Comparison of ENCODE assay signal across 8 cellular contexts in the genomic region with DNA sequence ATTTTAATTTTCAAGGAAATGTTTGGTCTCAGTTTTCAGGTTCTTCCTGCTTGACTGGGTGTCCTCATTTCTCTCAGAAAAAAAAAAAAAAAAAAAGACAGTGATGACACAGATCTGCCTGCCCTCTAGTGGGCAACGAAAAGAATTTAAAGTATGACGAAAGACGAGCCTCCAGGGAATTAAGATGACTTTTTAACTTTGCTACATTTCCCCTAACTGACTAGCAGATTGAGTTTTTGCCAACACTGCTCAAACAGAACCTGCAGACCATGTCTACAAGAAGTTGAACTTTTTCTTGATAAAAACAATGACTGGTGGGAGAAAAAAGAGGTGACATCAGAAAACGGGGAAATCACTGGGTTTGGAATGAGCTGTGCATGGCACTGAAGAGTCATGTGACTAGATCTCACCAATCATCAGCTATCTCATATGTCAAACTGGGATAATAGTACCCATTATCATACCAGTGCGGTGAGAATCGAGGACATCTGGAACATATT. TPM values are rescaled to one million over a fixed set of nuclear protein-coding genes. Genes with fewer than 3 reads are reported as not detected.
DNase-seq lines count a peak whose midpoint lies in the region; ATAC-seq, FAIRE-seq and TF ChIP-seq lines count a peak whose summit lies in the region.

No MANE protein-coding gene starts in this region.

- H3K4me2 ChIP-seq in A549 (peak overlapping the region; percentile 66), HCT116 (ENCODE audit: low read length) (peak overlapping the region; percentile 73)

- H2AFZ ChIP-seq in HCT116 (ENCODE audit: low read depth, low read length, poor library complexity, severe bottlenecking), result peak overlapping the region; percentile 99

- TF ChIP-seq EP300 in A549 (IDR thresholded peaks at IDR 0.05), result no peak

- H3K27me3 ChIP-seq in HCT116 (ENCODE audit: insufficient read depth, low read length) (no peaks in the 10 kb centered on the region), subcutaneous abdominal adipose tissue (ENCODE audit: control insufficient read depth in 5 of 5, insufficient read depth in 4 of 5, low read length in 5 of 5) (no peaks in the 10 kb centered on the region)

- H3K36me3 Mint-ChIP-seq in chondrocyte (ENCODE audit: low read depth), result no peaks in the 10 kb centered on the region

- H3K9ac ChIP-seq in HCT116 (ENCODE audit: low read length), result peak overlapping the region; percentile 2; the same call in 1 of the 2 replicates
- no peak overlapping the region for H3K9ac ChIP-seq in SK-N-MC (ENCODE audit: insufficient read length)
- H3K9ac ChIP-seq in subcutaneous abdominal adipose tissue (ENCODE audit: low read length in 5 of 5), result peak overlapping the region in 1 of 5 donors; percentile 41

- 22% methylated on average over 6 of the region's 6 CpGs for WGBS in A549 (ENCODE audit: missing lambda C conversion rate)

- H3K4me3 Mint-ChIP-seq in chondrocyte (ENCODE audit: unreplicated experiment), result peak overlapping the region; percentile 46

- peaks cover 31% of the 10 kb centered on the region for H3K4me1 ChIP-seq in A549
- peaks cover 0 to 19% of the 10 kb centered on the region in 2 experiments; a peak in 2 of 4 replicates for H3K4me1 ChIP-seq in HCT116 (ENCODE audit: control insufficient read depth in 1 of 2, insufficient read depth in 2 of 2, low read length in 2 of 2)
- peaks cover 4 to 23% (median 15%) of the 10 kb centered on the region in 5 donors for H3K4me1 ChIP-seq in subcutaneous abdominal adipose tissue (ENCODE audit: control insufficient read depth in 5 of 5, insufficient read depth in 5 of 5, low read length in 5 of 5)

- H3K36me3 ChIP-seq in HCT116 (ENCODE audit: control insufficient read depth in 1 of 2, insufficient read depth in 2 of 2, low read length in 2 of 2), result no peaks in the 10 kb centered on the region
- no peaks in the 10 kb centered on the region for H3K36me3 ChIP-seq in SK-N-MC (ENCODE audit: insufficient read depth, low read length)
- no peaks in the 10 kb centered on the region for H3K36me3 ChIP-seq in subcutaneous abdominal adipose tissue (ENCODE audit: control insufficient read depth in 5 of 5, insufficient read depth in 5 of 5, low read length in 5 of 5)

- POLR2A ChIA-PET in A549 (lab: Yijun Ruan, JAX), result interaction anchor here (0.6 to 1.8 kb wide), 5 partner anchors 11 to 197 kb away, joined by 3 to 8 read pairs (median 7); a partner anchor contains a TSS
- POLR2A ChIA-PET in HCT116 (lab: Charles Lee), result interaction anchor here (0.5 to 0.8 kb wide), 3 partner anchors 41 to 401 kb away, joined by 3 read pairs; a partner anchor contains a TSS

- peak; percentile 84 to 92 for TF ChIP-seq RAD21 in A549 (conservative IDR thresholded peaks at IDR 0.05 in 1 of 2, IDR thresholded peaks at IDR 0.05 in 1 of 2)
- TF ChIP-seq RAD21 in HCT116 (IDR thresholded peaks at IDR 0.05; ENCODE audit: low read depth), result peak; percentile 86

- H3K9me3 Mint-ChIP-seq in chondrocyte (ENCODE audit: low read depth), result no peaks in the 10 kb centered on the region

- H3K27me3 Mint-ChIP-seq in chondrocyte (ENCODE audit: low read depth), result no peaks in the 10 kb centered on the region

- intact Hi-C loops in HCT116 (cut with micrococcal nuclease), result loop anchor here (1.0 to 2.0 kb wide), 2 partner anchors 214 to 368 kb away; no protein-coding TSS in a partner anchor

- CTCF ChIA-PET in A549 (lab: Yijun Ruan, JAX) (interaction anchor here (0.5 to 4.1 kb wide), 87 partner anchors 8 to 1959 kb away, joined by 3 to 33 read pairs (median 4); a partner anchor contains a TSS), HCT116 (lab: Charles Lee) (interaction anchor here (0.7 to 1.6 kb wide), 16 partner anchors 11 to 647 kb away, joined by 3 to 8 read pairs (median 5); a partner anchor contains a TSS)

- H3K9me3 ChIP-seq in A549, result no peaks in the 10 kb centered on the region
- no peaks in the 10 kb centered on the region for H3K9me3 ChIP-seq in HCT116 (ENCODE audit: control insufficient read depth in 1 of 2, insufficient read depth in 1 of 2, low read depth in 1 of 2, low read length in 2 of 2)
- H3K9me3 ChIP-seq in SK-N-MC (ENCODE audit: low read depth, low read length), result no peaks in the 10 kb centered on the region
- H3K9me3 ChIP-seq in subcutaneous abdominal adipose tissue (ENCODE audit: control insufficient read depth in 5 of 5, low read length in 5 of 5), result no peaks in the 10 kb centered on the region

- peak; percentile 80 to 85 for DNase-seq in A549 (ENCODE audit: low read depth in 1 of 2, low spot score in 1 of 2)
- peak; percentile 61 for DNase-seq in GM04503 (ENCODE audit: low read depth)
- peak; percentile 78 for DNase-seq in HCT116 (ENCODE audit: low read depth, low spot score)
- peak; percentile 28 for DNase-seq in SK-N-MC (ENCODE audit: low read depth, low spot score)
- no peak for DNase-seq in chondrocyte (ENCODE audit: low spot score)
- DNase-seq in kidney glomerular epithelial cell (lab: John Stamatoyannopoulos, UW), result peak; percentile 64

- no peak for TF ChIP-seq POLR2A in A549 (IDR thresholded peaks at IDR 0.05; ENCODE audit: low read length)
- no peak for TF ChIP-seq POLR2A in HCT116 (IDR thresholded peaks at IDR 0.05; ENCODE audit: borderline replicate concordance, extremely low read depth, insufficient read depth, insufficient read length)

- peak; percentile 28 for FAIRE-seq in A549 (lab: Jason Lieb, UNC)

- peaks cover 43% of the 10 kb centered on the region for H3K4me1 Mint-ChIP-seq in chondrocyte (ENCODE audit: low read depth)

- H3K27ac ChIP-seq in A549 (peak overlapping the region; percentile 76 to 86), HCT116 (ENCODE audit: low read depth, low read length) (no peak overlapping the region), SK-N-MC (no peak overlapping the region), subcutaneous abdominal adipose tissue (ENCODE audit: low read depth, low read length) (peak overlapping the region; percentile 71)

- H3K79me2 ChIP-seq in HCT116 (ENCODE audit: insufficient read depth, low read length), result no peaks in the 10 kb centered on the region

- ATAC-seq in A549, result peak; percentile 84 to 89
- peak; percentile 93 for ATAC-seq in HCT116

- H3K4me3 ChIP-seq in A549 (peak overlapping the region; percentile 35; the same call in 2 of the 3 replicates), HCT116 (replicated peaks in 1 of 2; ENCODE audit: low read depth in 1 of 2, low read length in 2 of 2) (peak overlapping the region; percentile 17 to 42; a peak in 2 of 4 replicates), SK-N-MC (peak overlapping the region; percentile 62), subcutaneous abdominal adipose tissue (ENCODE audit: low read depth in 1 of 5, low read length in 5 of 5) (peak overlapping the region in 3 of 5 donors; percentile 2 to 28 (median 17))

- peak overlapping the region; percentile 91 for H3K27ac Mint-ChIP-seq in chondrocyte (ENCODE audit: unreplicated experiment)

- H4K20me1 ChIP-seq in HCT116 (ENCODE audit: insufficient read depth), result no peaks in the 10 kb centered on the region

- RAD21 ChIA-PET in HCT116 (lab: Charles Lee; ENCODE audit: low non-redundant PET in 1 of 2, low total read pairs in 2 of 2, uncharacterized antibody in 2 of 2, unreplicated experiment in 2 of 2), result no interaction called here

- no TSS peak for BruUV-seq in HCT116 (replicated peaks; lab: Mats Ljungman, UMichigan)

- TF ChIP-seq CTCF in A549 (IDR thresholded peaks at IDR 0.05), result peak; percentile 93
- TF ChIP-seq CTCF in HCT116 (IDR thresholded peaks at IDR 0.05 in 2 of 3, conservative IDR thresholded peaks at IDR 0.05 in 1 of 3; ENCODE audit: borderline replicate concordance in 1 of 3, insufficient read depth in 1 of 3, low read depth in 2 of 3, low read length in 2 of 3), result peak; percentile 52 to 75 (median 75)
- TF ChIP-seq CTCF in LNCAP (IDR thresholded peaks at IDR 0.05), result peak; percentile 75
- TF ChIP-seq CTCF in chondrocyte (IDR thresholded peaks at IDR 0.05), result peak; percentile 91

- H3K9me2 ChIP-seq in HCT116 (ENCODE audit: insufficient read depth), result no peaks in the 10 kb centered on the region

TF ChIP-seq in A549, 52 proteins besides CTCF, POLR2A, EP300 and RAD21 (continues in another document):
- TF ChIP-seq HOXB13 (CRISPR knock-in tag; IDR thresholded peaks at IDR 0.05; ENCODE audit: low read depth), result no peak
- TF ChIP-seq, protein P1, sequence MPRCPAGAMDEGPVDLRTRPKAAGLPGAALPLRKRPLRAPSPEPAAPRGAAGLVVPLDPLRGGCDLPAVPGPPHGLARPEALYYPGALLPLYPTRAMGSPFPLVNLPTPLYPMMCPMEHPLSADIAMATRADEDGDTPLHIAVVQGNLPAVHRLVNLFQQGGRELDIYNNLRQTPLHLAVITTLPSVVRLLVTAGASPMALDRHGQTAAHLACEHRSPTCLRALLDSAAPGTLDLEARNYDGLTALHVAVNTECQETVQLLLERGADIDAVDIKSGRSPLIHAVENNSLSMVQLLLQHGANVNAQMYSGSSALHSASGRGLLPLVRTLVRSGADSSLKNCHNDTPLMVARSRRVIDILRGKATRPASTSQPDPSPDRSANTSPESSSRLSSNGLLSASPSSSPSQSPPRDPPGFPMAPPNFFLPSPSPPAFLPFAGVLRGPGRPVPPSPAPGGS (IDR thresholded peaks at IDR 0.05), result no peak

TF ChIP-seq in HCT116, 20 proteins besides CTCF, POLR2A, EP300 and RAD21:
- TF ChIP-seq CEBPB (IDR thresholded peaks at IDR 0.05; ENCODE audit: low read depth), result peak; percentile 82
- no peak for TF ChIP-seq SRF (IDR thresholded peaks at IDR 0.05; ENCODE audit: low read depth)
- no peak for TF ChIP-seq SIN3A (IDR thresholded peaks at IDR 0.05; ENCODE audit: low read depth)
- TF ChIP-seq, protein P2, sequence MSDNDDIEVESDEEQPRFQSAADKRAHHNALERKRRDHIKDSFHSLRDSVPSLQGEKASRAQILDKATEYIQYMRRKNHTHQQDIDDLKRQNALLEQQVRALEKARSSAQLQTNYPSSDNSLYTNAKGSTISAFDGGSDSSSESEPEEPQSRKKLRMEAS (IDR thresholded peaks at IDR 0.05), result peak; percentile 28; the same call in 1 of the 2 replicates
- 0 out of 2 replicates have a peak, but pooled peaks have one; percentile 7 for TF ChIP-seq FOSL1 (IDR thresholded peaks at IDR 0.05; ENCODE audit: low read depth)
- TF ChIP-seq, protein P3, sequence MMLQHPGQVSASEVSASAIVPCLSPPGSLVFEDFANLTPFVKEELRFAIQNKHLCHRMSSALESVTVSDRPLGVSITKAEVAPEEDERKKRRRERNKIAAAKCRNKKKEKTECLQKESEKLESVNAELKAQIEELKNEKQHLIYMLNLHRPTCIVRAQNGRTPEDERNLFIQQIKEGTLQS (IDR thresholded peaks at IDR 0.05), result no peak
- no peak; the same call in 1 of the 2 replicates for TF ChIP-seq JUND (IDR thresholded peaks at IDR 0.05)

RNA-seq across cellular contexts. Expression of a gene that starts 40.8 kb away (rescaled TPM):
- polyA plus RNA-seq in A549 (2011; rRNA removed), result 1.2 and 1.6 TPM in 2 replicates
- 0.57 and 0.74 TPM in 2 replicates for polyA plus RNA-seq in A549 (2012; cell fraction: cytosol; rRNA removed)
- polyA plus RNA-seq in A549 (2012; cell fraction: nucleus; rRNA removed), result 0.72 and 0.87 TPM in 2 replicates
- polyA plus RNA-seq in A549 (2017; fragmentation: RNase III; extraction: RNeasy Plus Mini Kit Qiagen cat#74134 plus additional on column Dnase treatment), result 0.74 to 1.0 TPM (median 0.84 TPM) in 3 replicates
- 0.83 and 1.7 TPM in 2 replicates for polyA minus RNA-seq in A549 (2011; rRNA and poly(A)+ RNA removed)
- total RNA-seq in HCT116 (2021; ENCODE audit: unreplicated experiment), result 1.4 TPM
- polyA plus RNA-seq in HCT116 (2012), result 0.56 and 0.70 TPM in 2 replicates
- total RNA-seq in chondrocyte, result not detected in 3 replicates

Comparison
In these comparisons a context has a peak if more than half of its experiments do, and no peak if none do; other contexts are left out.
1. H3K27ac ChIP-seq: peak in A549 (2 of 2) and subcutaneous abdominal adipose tissue (single experiment); none in HCT116 (single experiment) and SK-N-MC (single experiment).
2. Peak in every context shown above with its lines, with median percentiles within 50 percentile points of each other: H3K4me3 ChIP-seq and CTCF ChIP-seq.